In the genomic region with DNA sequence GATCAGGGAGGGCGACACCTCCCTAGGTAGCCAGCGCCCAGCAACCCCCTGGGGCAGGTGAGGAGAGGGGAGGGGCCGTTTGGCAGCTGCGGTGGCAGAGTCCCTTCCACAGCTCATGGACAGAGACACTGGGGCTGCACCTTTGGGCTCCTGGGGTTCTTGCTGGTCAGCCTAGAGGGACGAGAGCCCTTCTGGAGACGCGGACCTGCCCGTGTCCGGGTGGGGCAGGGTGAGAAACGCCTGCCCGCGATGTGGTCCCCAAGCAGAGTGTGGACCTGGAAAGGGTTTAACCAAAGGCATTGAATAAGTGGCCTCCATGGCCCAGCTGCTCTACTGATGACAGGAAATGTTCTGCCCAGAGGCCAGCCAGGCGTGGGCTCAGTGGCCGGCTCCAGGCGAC, we compare ENCODE assay signal across 20 cellular contexts. TPM values are rescaled to one million over a fixed set of nuclear protein-coding genes. Genes with fewer than 3 reads are reported as not detected.
"Had no signal": no experiment of that assay in that cellular context is flagged by ENCODE, and none has a peak within 500 bp of the region (broad histone marks: within the 10 kb centered on the region; RNA-seq: fewer than 3 reads in every experiment).

No MANE protein-coding gene starts in this region.

- DNase-seq: activated CD4-positive, alpha-beta T cell treated with anti-CD3 and anti-CD28 coated beads for 1 hour; activated CD4-positive, alpha-beta T cell treated with anti-CD3 and anti-CD28 coated beads, Interleukin-2, amount 50 U/mL, for 1 hour; activated CD8-positive, alpha-beta T cell treated with anti-CD3 and anti-CD28 coated beads, Interleukin-2, amount 10 ng/mL, durations not matched to agents 7 days and 5 days; activated gamma-delta T cell; brain microvascular endothelial cell; central memory CD4-positive, alpha-beta T cell; dorsolateral prefrontal cortex; effector memory CD8-positive, alpha-beta T cell; head of caudate nucleus; islet precursor cell; mammary epithelial cell; natural killer cell; stimulated activated CD4-positive, alpha-beta T cell treated with anti-CD3 and anti-CD28 coated beads, Interleukin-1b, Interleukin-23, amount 100 ng/mL, for 48 hours; T-helper 1 cell; transverse colon had no signal

- H3K9me3 ChIP-seq: transverse colon had no signal

- H3K27ac ChIP-seq: brain microvascular endothelial cell, dorsolateral prefrontal cortex had no signal

- H3K27me3 ChIP-seq: brain microvascular endothelial cell, dorsolateral prefrontal cortex had no signal

- H3K4me3 ChIP-seq: dorsolateral prefrontal cortex, skin epidermis, transverse colon had no signal

- ATAC-seq: activated CD8-positive, alpha-beta T cell treated with anti-CD3 and anti-CD28 coated beads, Interleukin-2, amount 10 ng/mL, durations not matched to agents 7 days and 5 days; activated naive CD4-positive, alpha-beta T cell treated with anti-CD3 and anti-CD28 coated beads, Interleukin-2, amount 50 U/mL, for 72 hours; effector memory CD8-positive, alpha-beta T cell; esophagus mucosa; natural killer cell had no signal

- H3K36me3 ChIP-seq: brain microvascular endothelial cell, transverse colon had no signal

RNA-seq across cellular contexts. Expression of a gene that starts 51.1 kb away (rescaled TPM):
- total RNA-seq: activated CD8-positive, alpha-beta T cell treated with anti-CD3 and anti-CD28 coated beads, Interleukin-2, amount 10 ng/mL, durations not matched to agents 7 days and 5 days; activated T-helper 1 cell treated with anti-CD3 and anti-CD28 coated beads, Interleukin-12 subunit alpha, Interleukin-12 subunit beta, Interleukin-2, Interleukin-4 antibody, amounts not matched to agents 30 ng/mL and 10 ng/mL and 1 ng/mL, durations not matched to agents 14 hours and 24 hours and 36 hours; endothelial cell of umbilical vein; natural killer cell had no signal
- polyA plus RNA-seq: endothelial cell of umbilical vein had no signal
